Comparison of ENCODE assay signal across 8 cellular contexts in genomic region chr1:155688318-155689121, GRCh38. TPM values are rescaled to one million over a fixed set of nuclear protein-coding genes. Genes with fewer than 3 reads are reported as not detected.
A peak's percentile ranks its signal among the peaks of the same experiment; 100 is the strongest.
DNase-seq lines count a peak whose midpoint lies in the region; ATAC-seq lines count a peak whose summit lies in the region.

Gene DAP3 (plus strand): TSS chr1:155689091. CDS start chr1:155709780, 20,689 bp downstream.
Gene YY1AP1 (minus strand): TSS chr1:155688774. CDS start chr1:155680436, 8,338 bp downstream.

- H3K27me3 ChIP-seq in NT2/D1 (ENCODE audit: insufficient read depth, insufficient read length): no peaks in the 10 kb centered on the region
- H3K27me3 ChIP-seq in mesenchymal stem cell (ENCODE audit: control insufficient read depth in 1 of 2, insufficient read depth in 1 of 2, low read length in 2 of 2): no peaks in the 10 kb centered on the region

- H3K23ac ChIP-seq in mesenchymal stem cell (ENCODE audit: low read length in 2 of 2): peak within 1 kb of the TSS in 1 of 2 experiments; percentile 97

- peak within 1 kb of the TSS; percentile 92 for H2BK15ac ChIP-seq in mesenchymal stem cell (ENCODE audit: low read depth, poor library complexity, severe bottlenecking)

- peak within 1 kb of the TSS; percentile 82 to 87 for H3K4ac ChIP-seq in mesenchymal stem cell (ENCODE audit: low read depth in 1 of 2, low read length in 2 of 2)

- peak within 1 kb of the TSS; percentile 86 for H2BK120ac ChIP-seq in mesenchymal stem cell (ENCODE audit: low read depth, low read length)

- H2AK5ac ChIP-seq in mesenchymal stem cell (ENCODE audit: low read length, severe bottlenecking): no peak within 1 kb of the TSS

- H3K36me3 ChIP-seq in NT2/D1 (ENCODE audit: insufficient read depth, insufficient read length, low read length): peaks cover 36% of the 10 kb centered on the region
- H3K36me3 ChIP-seq in mesenchymal stem cell (ENCODE audit: control insufficient read depth in 1 of 2, insufficient read depth in 2 of 2, low read depth in 1 of 2, low read length in 2 of 2): peaks cover 0 to 25% of the 10 kb centered on the region in 2 experiments

- H3K18ac ChIP-seq in mesenchymal stem cell (ENCODE audit: low read depth in 1 of 2, low read length in 2 of 2): peak within 1 kb of the TSS; percentile 91 to 99

- H3K27ac ChIP-seq in mesenchymal stem cell (ENCODE audit: low read length, poor library complexity, severe bottlenecking): peak within 1 kb of the TSS; percentile 96

- H3K36me3 Mint-ChIP-seq in effector memory CD8-positive, alpha-beta T cell (ENCODE audit: insufficient read depth): peaks cover 40% of the 10 kb centered on the region

- H2BK12ac ChIP-seq in mesenchymal stem cell (ENCODE audit: low read length in 2 of 2): peak within 1 kb of the TSS; percentile 71 to 100

- DNase-seq in COR-L47 (lab: John Stamatoyannopoulos, UW) (peak; percentile 75), HUDEP-2 (lab: John Stamatoyannopoulos, UW; ENCODE audit: unreplicated experiment in 76 of 76) (peak; percentile 27 to 96 (median 85)), NT2/D1 (ENCODE audit: low read depth, low spot score) (peak; percentile 81), mesenchymal stem cell (peak; percentile 94)
- peak; percentile 82 to 93 (median 84) for DNase-seq in activated CD8-positive, alpha-beta memory T cell treated with anti-CD3 and anti-CD28 coated beads for 48 hours (ENCODE audit: low read depth in 2 of 3, low spot score in 2 of 3)
- DNase-seq in effector memory CD8-positive, alpha-beta T cell: peak; percentile 88 to 93 (median 89)
- peak; percentile 86 for DNase-seq in stimulated activated CD8-positive, alpha-beta memory T cell treated with anti-CD3 and anti-CD28 coated beads, Interleukin-12 subunit alpha, Interleukin-12 subunit beta, amount 100 ng/mL, for 1 hour (ENCODE audit: low read depth)

- H3K27ac Mint-ChIP-seq in effector memory CD8-positive, alpha-beta T cell: peak within 1 kb of the TSS; percentile 92 to 95

- H3K4me1 ChIP-seq in NT2/D1 (ENCODE audit: insufficient read depth, insufficient read length) (no peaks in the 10 kb centered on the region), mesenchymal stem cell (ENCODE audit: control insufficient read depth, insufficient read depth, low read depth, low read length) (peaks cover 7% of the 10 kb centered on the region)

- H3K9ac ChIP-seq in NT2/D1 (ENCODE audit: insufficient read length, low read depth) (peak within 1 kb of the TSS; percentile 100), mesenchymal stem cell (ENCODE audit: low read length) (peak within 1 kb of the TSS; percentile 100)

- peaks cover 18% of the 10 kb centered on the region for H3K9me3 ChIP-seq in NT2/D1 (ENCODE audit: insufficient read depth, low read length)
- H3K9me3 ChIP-seq in mesenchymal stem cell (ENCODE audit: control insufficient read depth, low read length): no peaks in the 10 kb centered on the region

- H3K9me3 Mint-ChIP-seq in effector memory CD8-positive, alpha-beta T cell: no peaks in the 10 kb centered on the region

- H4K91ac ChIP-seq in mesenchymal stem cell (ENCODE audit: low read length): peak within 1 kb of the TSS; percentile 100

- no peaks in the 10 kb centered on the region for H3K27me3 Mint-ChIP-seq in effector memory CD8-positive, alpha-beta T cell

- H3K4me3 ChIP-seq in NT2/D1 (ENCODE audit: insufficient read length, low read depth) (peak within 1 kb of the TSS; percentile 86), mesenchymal stem cell (ENCODE audit: insufficient read depth in 1 of 2, low read depth in 1 of 2, low read length in 2 of 2) (peak within 1 kb of the TSS; percentile 92 to 95)

- peak within 1 kb of the TSS; percentile 99 for H2BK5ac ChIP-seq in mesenchymal stem cell (ENCODE audit: low read depth, low read length, poor library complexity, severe bottlenecking)

- H3K4me1 Mint-ChIP-seq in effector memory CD8-positive, alpha-beta T cell (ENCODE audit: low read depth in 2 of 2): peaks cover 40 to 63% of the 10 kb centered on the region in 2 donors

- ATAC-seq in GM21381 (IDR thresholded peaks at IDR 0.05; ENCODE audit: unreplicated experiment): peak; percentile 74
- ATAC-seq in effector memory CD8-positive, alpha-beta T cell (replicated peaks): peak; percentile 82

- H3K4me3 Mint-ChIP-seq in effector memory CD8-positive, alpha-beta T cell: peak within 1 kb of the TSS; percentile 94 to 98

- WGBS in mesenchymal stem cell: under 1% methylated on average over 76 of the region's 85 CpGs

- H3K4me2 ChIP-seq in mesenchymal stem cell (ENCODE audit: low read length, poor library complexity, severe bottlenecking): peak within 1 kb of the TSS; percentile 55

- H3K79me1 ChIP-seq in mesenchymal stem cell (replicated peaks; ENCODE audit: low read length, poor library complexity, severe bottlenecking): no peaks in the 10 kb centered on the region

- H4K8ac ChIP-seq in mesenchymal stem cell (ENCODE audit: low read length): peak within 1 kb of the TSS; percentile 98

- peak within 1 kb of the TSS; percentile 87 for H2AFZ ChIP-seq in mesenchymal stem cell (ENCODE audit: low read depth, low read length)

- peak within 1 kb of the TSS in 1 of 2 experiments; percentile 100 for H3K14ac ChIP-seq in mesenchymal stem cell (ENCODE audit: low read length in 2 of 2)

RNA-seq across cellular contexts. Expression of gene DAP3, which starts in this region (rescaled TPM):
- 145 TPM for polyA plus RNA-seq in mesenchymal stem cell (2013, experiment 1 of 2)
- 142 TPM for polyA plus RNA-seq in mesenchymal stem cell (2013, experiment 2 of 2)

RNA-seq across cellular contexts. Expression of gene YY1AP1, which starts in this region (rescaled TPM):
- polyA plus RNA-seq in mesenchymal stem cell (2013, experiment 1 of 2): 47.2 TPM
- polyA plus RNA-seq in mesenchymal stem cell (2013, experiment 2 of 2): 44.4 TPM

Comparison
In these comparisons a context has a peak if more than half of its experiments do, and no peak if none do; other contexts are left out.
1. Peak in every context shown above with its lines: DNase-seq, ATAC-seq, H3K4me3 ChIP-seq and H3K27ac ChIP-seq.